19 cellular contexts compared by ENCODE assay signal in the genomic region with DNA sequence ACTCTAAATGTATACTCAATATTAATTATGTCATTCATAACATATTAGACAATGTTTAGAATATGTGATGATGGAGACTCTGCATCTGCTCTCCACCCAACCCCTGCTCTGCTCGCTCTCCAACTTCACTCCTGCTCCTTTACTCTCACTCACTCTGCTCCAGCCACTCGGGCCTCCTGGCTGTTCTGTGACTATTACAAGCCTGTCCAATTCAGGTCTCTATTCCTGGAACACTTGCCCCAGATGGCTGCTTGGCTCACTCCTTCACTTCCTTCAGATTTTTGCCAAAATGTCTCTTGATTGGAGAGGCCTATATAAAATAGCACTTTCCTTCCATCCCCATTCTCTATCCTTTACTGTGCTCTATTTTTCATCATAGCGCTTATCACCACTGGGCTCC.
DNase-seq lines count a peak whose midpoint lies in the region; ATAC-seq and TF ChIP-seq lines count a peak whose summit lies in the region.
"Had no signal": no experiment of that assay in that cellular context is flagged by ENCODE, and none has a peak within 500 bp of the region (broad histone marks: within the 10 kb centered on the region; RNA-seq: fewer than 3 reads in every experiment).

No MANE protein-coding gene starts in this region.

- no peaks in the 10 kb centered on the region for H3K9me3 Mint-ChIP-seq in CD8-positive, alpha-beta T cell
- H3K9me3 Mint-ChIP-seq in stimulated activated effector memory CD8-positive, alpha-beta T cell treated with anti-CD3 and anti-CD28 coated beads, Interleukin-12 subunit alpha, Interleukin-12 subunit beta, amount 100 ng/mL, for 72 hours = no peaks in the 10 kb centered on the region
- H3K9me3 Mint-ChIP-seq: CD4-positive, CD25-positive, alpha-beta regulatory T cell had no signal

- H3K9me3 ChIP-seq in CD8-positive, alpha-beta T cell (ENCODE audit: low read length) = no peaks in the 10 kb centered on the region
- H3K9me3 ChIP-seq in right atrium auricular region (no peaks in the 10 kb centered on the region), psoas muscle (no peaks in the 10 kb centered on the region)
- H3K9me3 ChIP-seq: Caco-2, Peyer's patch had no signal

- CTCF ChIA-PET in CD8-positive, alpha-beta T cell (lab: Charles Lee) = no interaction called here

- TF ChIP-seq CTCF in CD8-positive, alpha-beta T cell (IDR thresholded peaks at IDR 0.05) = no peak
- TF ChIP-seq CTCF in right atrium auricular region (IDR thresholded peaks at IDR 0.05) = no peak
- no peak for TF ChIP-seq CTCF in psoas muscle (IDR thresholded peaks at IDR 0.05)

- no peaks in the 10 kb centered on the region for H3K27me3 Mint-ChIP-seq in CD8-positive, alpha-beta T cell (ENCODE audit: low read depth)
- H3K27me3 Mint-ChIP-seq: B cell; CD4-positive, CD25-positive, alpha-beta regulatory T cell had no signal

- H3K4me3 Mint-ChIP-seq in CD8-positive, alpha-beta T cell = no peak overlapping the region
- no peak overlapping the region for H3K4me3 Mint-ChIP-seq in stimulated activated effector memory CD8-positive, alpha-beta T cell treated with anti-CD3 and anti-CD28 coated beads, Interleukin-12 subunit alpha, Interleukin-12 subunit beta, amount 100 ng/mL, for 72 hours
- H3K4me3 Mint-ChIP-seq: B cell; CD4-positive, CD25-positive, alpha-beta regulatory T cell had no signal

- 63 to 67% (median 63%) methylated on average over 3 of the region's 3 CpGs for WGBS in psoas muscle, 3 donors

- peaks cover 22% of the 10 kb centered on the region for H3K36me3 Mint-ChIP-seq in CD8-positive, alpha-beta T cell
- H3K36me3 Mint-ChIP-seq in stimulated activated effector memory CD8-positive, alpha-beta T cell treated with anti-CD3 and anti-CD28 coated beads, Interleukin-12 subunit alpha, Interleukin-12 subunit beta, amount 100 ng/mL, for 72 hours = peaks cover 5% of the 10 kb centered on the region

- peak overlapping the region; percentile 62 for H3K27ac Mint-ChIP-seq in CD8-positive, alpha-beta T cell
- no peak overlapping the region for H3K27ac Mint-ChIP-seq in stimulated activated effector memory CD8-positive, alpha-beta T cell treated with anti-CD3 and anti-CD28 coated beads, Interleukin-12 subunit alpha, Interleukin-12 subunit beta, amount 100 ng/mL, for 72 hours
- H3K27ac Mint-ChIP-seq: B cell had no signal

- peaks cover 6% of the 10 kb centered on the region for H3K4me1 Mint-ChIP-seq in CD8-positive, alpha-beta T cell (ENCODE audit: low read depth)
- no peaks in the 10 kb centered on the region for H3K4me1 Mint-ChIP-seq in stimulated activated effector memory CD8-positive, alpha-beta T cell treated with anti-CD3 and anti-CD28 coated beads, Interleukin-12 subunit alpha, Interleukin-12 subunit beta, amount 100 ng/mL, for 72 hours
- H3K4me1 Mint-ChIP-seq: B cell had no signal

- DNase-seq in CD8-positive, alpha-beta T cell = no peak
- DNase-seq in cerebellar nuclear complex (lab: John Stamatoyannopoulos, UW) = peak; percentile 89 to 91
- no peak for DNase-seq in right atrium auricular region (ENCODE audit: low spot score)
- DNase-seq in psoas muscle = no peak
- no peak for DNase-seq in stimulated activated effector memory CD8-positive, alpha-beta T cell treated with anti-CD3 and anti-CD28 coated beads, Interleukin-12 subunit alpha, Interleukin-12 subunit beta, amount 100 ng/mL, for 72 hours (ENCODE audit: low spot score in 2 of 2)
- DNase-seq: Caco-2; CD4-positive, CD25-positive, alpha-beta regulatory T cell; DMS153; GF-D8; GOT3; KBM-7; NCI-H1105; NCI-H1694; NCI-H2081 treated with DMSO at 0.1 percent for 48 hours; NK-92 treated with Interleukin-12 subunit alpha and Interleukin-12 subunit beta, amount 100 ng/mL, for 24 hours; Peyer's patch had no signal

- H3K27ac ChIP-seq in CD8-positive, alpha-beta T cell (ENCODE audit: low read depth, low read length) = no peak overlapping the region
- H3K27ac ChIP-seq in right atrium auricular region (peak overlapping the region; percentile 24 to 72), psoas muscle (peak overlapping the region; percentile 38)
- H3K27ac ChIP-seq: Peyer's patch had no signal

- intact Hi-C loops in CD8-positive, alpha-beta T cell (cut with DNase I, micrococcal nuclease) = no loop called here
- intact Hi-C loops in psoas muscle (cut with DNase I) = no loop called here

- H3K27me3 ChIP-seq in CD8-positive, alpha-beta T cell (ENCODE audit: insufficient read depth, low read length) = no peaks in the 10 kb centered on the region
- H3K27me3 ChIP-seq in right atrium auricular region (no peaks in the 10 kb centered on the region), psoas muscle (ENCODE audit: insufficient read depth in 3 of 3, low read length in 2 of 3) (no peaks in the 10 kb centered on the region)
- H3K27me3 ChIP-seq: Peyer's patch had no signal

- H3K36me3 ChIP-seq in CD8-positive, alpha-beta T cell (ENCODE audit: insufficient read depth, low read length) = peaks cover 5% of the 10 kb centered on the region
- H3K36me3 ChIP-seq in right atrium auricular region = no peaks in the 10 kb centered on the region
- H3K36me3 ChIP-seq in psoas muscle (ENCODE audit: insufficient read depth in 1 of 2, low read depth in 1 of 2) = no peaks in the 10 kb centered on the region
- H3K36me3 ChIP-seq: Peyer's patch had no signal

- H3K4me1 ChIP-seq in CD8-positive, alpha-beta T cell (ENCODE audit: insufficient read depth, low read length) = no peaks in the 10 kb centered on the region
- H3K4me1 ChIP-seq in right atrium auricular region (peaks cover 0 to 14% of the 10 kb centered on the region in 2 donors), psoas muscle (peaks cover 20% of the 10 kb centered on the region)
- H3K4me1 ChIP-seq: Caco-2, Peyer's patch had no signal

- H3K4me3 ChIP-seq in CD8-positive, alpha-beta T cell (ENCODE audit: low read depth, low read length) = no peak overlapping the region
- H3K4me3 ChIP-seq in right atrium auricular region = no peak overlapping the region
- no peak overlapping the region for H3K4me3 ChIP-seq in psoas muscle
- H3K4me3 ChIP-seq: Peyer's patch had no signal

- POLR2A ChIA-PET in CD8-positive, alpha-beta T cell (lab: Charles Lee) = no interaction called here

- no peak for ATAC-seq in CD8-positive, alpha-beta T cell
- ATAC-seq in psoas muscle (peak in 3 of 4 donors; percentile 61 to 83 (median 81)), GM21576 (IDR thresholded peaks at IDR 0.05; ENCODE audit: unreplicated experiment) (no peak), HG03442 (IDR thresholded peaks at IDR 0.05; ENCODE audit: unreplicated experiment) (no peak)
- ATAC-seq in stimulated activated effector memory CD8-positive, alpha-beta T cell treated with anti-CD3 and anti-CD28 coated beads, Interleukin-12 subunit alpha, Interleukin-12 subunit beta, amount 100 ng/mL, for 72 hours = no peak

Comparison
In these comparisons a context has a peak if more than half of its experiments do, and no peak if none do; other contexts are left out.
1. ATAC-seq: peak in psoas muscle (3 of 4); none in CD8-positive, alpha-beta T cell (single experiment), GM21576 (single experiment), HG03442 (single experiment) and stimulated activated effector memory CD8-positive, alpha-beta T cell treated with anti-CD3 and anti-CD28 coated beads, Interleukin-12 subunit alpha, Interleukin-12 subunit beta, amount 100 ng/mL, for 72 hours (single experiment).
2. DNase-seq: peak in cerebellar nuclear complex (2 of 2); none in CD8-positive, alpha-beta T cell (0 of 7), right atrium auricular region (single experiment), psoas muscle (0 of 2) and stimulated activated effector memory CD8-positive, alpha-beta T cell treated with anti-CD3 and anti-CD28 coated beads, Interleukin-12 subunit alpha, Interleukin-12 subunit beta, amount 100 ng/mL, for 72 hours (0 of 2).